ENCODE assay signal across 18 cellular contexts in genomic region chr10:29915116-29915785, GRCh38.
"Had no signal": no experiment of that assay in that cellular context is flagged by ENCODE, and none has a peak within 500 bp of the region (broad histone marks: within the 10 kb centered on the region; RNA-seq: fewer than 3 reads in every experiment).

No MANE protein-coding gene starts in this region.

- H3K9me3 Mint-ChIP-seq: activated naive CD4-positive, alpha-beta T cell treated with anti-CD3 and anti-CD28 coated beads, Interleukin-2, amount 10 ng/mL, durations not matched to agents 7 days and 5 days; activated T-helper 17 cell treated with anti-CD3 and anti-CD28 coated beads, Interleukin-2, amount 50 U/mL, for 72 hours had no signal

- H3K4me2 ChIP-seq: neural progenitor cell had no signal

- H3K79me2 ChIP-seq: parathyroid adenoma had no signal

- H3K27ac ChIP-seq: body of pancreas, coronary artery, neural progenitor cell, parathyroid adenoma, transverse colon, vagina had no signal

- H3K4me3 ChIP-seq: body of pancreas, coronary artery, lung, neural progenitor cell, transverse colon, vagina had no signal

- H3K4me1 ChIP-seq: neural progenitor cell, transverse colon, vagina had no signal

- H3K9me3 ChIP-seq: body of pancreas, transverse colon, vagina had no signal

- H2AFZ ChIP-seq: neural progenitor cell, parathyroid adenoma had no signal

- H3K36me3 ChIP-seq: neural progenitor cell, transverse colon, vagina had no signal

- DNase-seq: activated CD4-positive, alpha-beta T cell treated with anti-CD3 and anti-CD28 coated beads for 1 hour; activated CD4-positive, alpha-beta T cell treated with anti-CD3 and anti-CD28 coated beads, Interleukin-2, amount 50 U/mL, for 48 hours; activated naive CD4-positive, alpha-beta T cell treated with anti-CD3 and anti-CD28 coated beads, Interleukin-2, amount 10 ng/mL, durations not matched to agents 7 days and 5 days; body of pancreas; central memory CD4-positive, alpha-beta T cell; effector memory CD4-positive, alpha-beta T cell; islet precursor cell; midbrain; stimulated activated CD4-positive, alpha-beta T cell treated with anti-CD3 and anti-CD28 coated beads, Interleukin-2, amount 100 ng/mL, for 48 hours; T-helper 1 cell; transverse colon had no signal

- H3K4me1 Mint-ChIP-seq: activated naive CD4-positive, alpha-beta T cell treated with anti-CD3 and anti-CD28 coated beads, Interleukin-2, amount 10 ng/mL, durations not matched to agents 7 days and 5 days; activated T-helper 17 cell treated with anti-CD3 and anti-CD28 coated beads, Interleukin-2, amount 50 U/mL, for 72 hours; stimulated activated memory B cell treated with anti-CD40 and anti-IgM and Interleukin-4, amounts not matched to agents 10 μg/mL and 1 μg/mL and 100 μg/mL, for 72 hours had no signal

- H3K36me3 Mint-ChIP-seq: activated naive CD4-positive, alpha-beta T cell treated with anti-CD3 and anti-CD28 coated beads, Interleukin-2, amount 10 ng/mL, durations not matched to agents 7 days and 5 days; stimulated activated memory B cell treated with anti-CD40 and anti-IgM and Interleukin-4, amounts not matched to agents 10 μg/mL and 1 μg/mL and 100 μg/mL, for 72 hours had no signal

- H3K4me3 Mint-ChIP-seq: activated naive CD4-positive, alpha-beta T cell treated with anti-CD3 and anti-CD28 coated beads, Interleukin-2, amount 10 ng/mL, durations not matched to agents 7 days and 5 days; activated T-helper 17 cell treated with anti-CD3 and anti-CD28 coated beads, Interleukin-2, amount 50 U/mL, for 72 hours; neural progenitor cell; stimulated activated memory B cell treated with anti-CD40 and anti-IgM and Interleukin-4, amounts not matched to agents 10 μg/mL and 1 μg/mL and 100 μg/mL, for 72 hours had no signal

- H3K27me3 ChIP-seq: body of pancreas, neural progenitor cell, transverse colon, vagina had no signal

- ATAC-seq: activated T-helper 17 cell treated with anti-CD3 and anti-CD28 coated beads, Interleukin-2, amount 50 U/mL, for 72 hours; body of pancreas; stimulated activated memory B cell treated with anti-CD40 and anti-IgM and Interleukin-4, amounts not matched to agents 10 μg/mL and 1 μg/mL and 100 μg/mL, for 72 hours had no signal

- H3K9ac ChIP-seq: neural progenitor cell, parathyroid adenoma had no signal

- H3K27ac Mint-ChIP-seq: activated naive CD4-positive, alpha-beta T cell treated with anti-CD3 and anti-CD28 coated beads, Interleukin-2, amount 10 ng/mL, durations not matched to agents 7 days and 5 days; activated T-helper 17 cell treated with anti-CD3 and anti-CD28 coated beads, Interleukin-2, amount 50 U/mL, for 72 hours; neural progenitor cell; stimulated activated memory B cell treated with anti-CD40 and anti-IgM and Interleukin-4, amounts not matched to agents 10 μg/mL and 1 μg/mL and 100 μg/mL, for 72 hours had no signal
